11 cellular contexts compared by ENCODE assay signal in genomic region chr12:123995023-123995422, GRCh38. TPM values are rescaled to one million over a fixed set of nuclear protein-coding genes. Genes with fewer than 3 reads are reported as not detected.
A peak's percentile ranks its signal among the peaks of the same experiment; 100 is the strongest.
DNase-seq lines count a peak whose midpoint lies in the region; ATAC-seq and TF ChIP-seq lines count a peak whose summit lies in the region.
"Had no signal": no experiment of that assay in that cellular context is flagged by ENCODE, and none has a peak within 500 bp of the region (broad histone marks: within the 10 kb centered on the region; RNA-seq: fewer than 3 reads in every experiment).

No MANE protein-coding gene starts in this region.

- H3K9me3 Mint-ChIP-seq in naive thymus-derived CD4-positive, alpha-beta T cell, result no peaks in the 10 kb centered on the region

- peaks cover 30 to 71% (median 41%) of the 10 kb centered on the region in 7 donors for H3K4me1 Mint-ChIP-seq in naive thymus-derived CD4-positive, alpha-beta T cell

- H3K4me1 ChIP-seq in naive thymus-derived CD4-positive, alpha-beta T cell (ENCODE audit: control insufficient read depth in 2 of 2, insufficient read depth in 2 of 2, low read length in 2 of 2), result no peaks in the 10 kb centered on the region
- peaks cover 0 to 29% (median 11%) of the 10 kb centered on the region in 4 donors for H3K4me1 ChIP-seq in transverse colon

- peak; percentile 74 for ATAC-seq in HG02852 (IDR thresholded peaks at IDR 0.05; ENCODE audit: unreplicated experiment)
- ATAC-seq in naive thymus-derived CD4-positive, alpha-beta T cell, result peak; percentile 36
- no peak for ATAC-seq in GM21515 (IDR thresholded peaks at IDR 0.05; ENCODE audit: unreplicated experiment)

- no peaks in the 10 kb centered on the region for H3K27me3 Mint-ChIP-seq in naive thymus-derived CD4-positive, alpha-beta T cell

- TF ChIP-seq EP300 in transverse colon (IDR thresholded peaks at IDR 0.05; ENCODE audit: low read depth), result no peak

- in situ Hi-C loops in transverse colon (cut with MboI; ENCODE audit: low pct_ligation_motif_present in 1 of 4, low pct_unique_long_range_greater_than_20kb in 1 of 4, low sequenced_read_pairs in 3 of 4), result no loop called here

- intact Hi-C loops in naive thymus-derived CD4-positive, alpha-beta T cell (cut with micrococcal nuclease), result no loop called here
- intact Hi-C loops in transverse colon (cut with DNase I; ENCODE audit: low total_unique reads), result no loop called here

- CTCF ChIA-PET in naive thymus-derived CD4-positive, alpha-beta T cell (lab: Charles Lee), result interaction anchor here (0.6 to 2.9 kb wide), 2 partner anchors 11 to 833 kb away, joined by 3 to 9 read pairs; no protein-coding TSS in a partner anchor

- H3K4me3 Mint-ChIP-seq in naive thymus-derived CD4-positive, alpha-beta T cell, result no peak overlapping the region

- no peak for TF ChIP-seq POLR2A in transverse colon (IDR thresholded peaks at IDR 0.05)

- DNase-seq in EL, result peak; percentile 30
- peak; percentile 69 for DNase-seq in dermis blood vessel endothelial cell
- no peak for DNase-seq in naive thymus-derived CD4-positive, alpha-beta T cell
- no peak for DNase-seq in cortex of kidney (lab: John Stamatoyannopoulos, UW)
- DNase-seq in transverse colon, result no peak
- DNase-seq: DND-41, kidney, NCI-H1105, NCI-H748 treated with DMSO at 0.1 percent for 48 hours had no signal

- H3K9me3 ChIP-seq in naive thymus-derived CD4-positive, alpha-beta T cell (ENCODE audit: control insufficient read depth in 2 of 3, low read length in 3 of 3), result no peaks in the 10 kb centered on the region
- no peaks in the 10 kb centered on the region for H3K9me3 ChIP-seq in transverse colon

- 62 to 74% methylated on average over 3 of the region's 3 CpGs for WGBS in transverse colon (ENCODE audit: low coverage in 1 of 2), 2 donors

- peak overlapping the region in 2 of 9 donors; percentile 18 to 71 for H3K27ac Mint-ChIP-seq in naive thymus-derived CD4-positive, alpha-beta T cell

- no peak overlapping the region for H3K27ac ChIP-seq in naive thymus-derived CD4-positive, alpha-beta T cell (ENCODE audit: low read depth, low read length)
- no peak overlapping the region for H3K27ac ChIP-seq in transverse colon

- POLR2A ChIA-PET in naive thymus-derived CD4-positive, alpha-beta T cell (lab: Charles Lee), result no interaction called here

- peaks cover 4 to 32% (median 5%) of the 10 kb centered on the region in 3 experiments for H3K36me3 ChIP-seq in naive thymus-derived CD4-positive, alpha-beta T cell (ENCODE audit: control insufficient read depth in 2 of 3, insufficient read depth in 3 of 3, low read length in 3 of 3)
- peaks cover 0 to 3% (median 0%) of the 10 kb centered on the region in 4 donors for H3K36me3 ChIP-seq in transverse colon

- TF ChIP-seq CTCF in transverse colon (IDR thresholded peaks at IDR 0.05), result no peak

- H3K36me3 Mint-ChIP-seq in naive thymus-derived CD4-positive, alpha-beta T cell, result peaks cover 5 to 41% (median 10%) of the 10 kb centered on the region in 5 donors

- no peak overlapping the region for H3K4me3 ChIP-seq in naive thymus-derived CD4-positive, alpha-beta T cell (ENCODE audit: low read length)
- no peak overlapping the region for H3K4me3 ChIP-seq in transverse colon

- H3K27me3 ChIP-seq in naive thymus-derived CD4-positive, alpha-beta T cell (ENCODE audit: control insufficient read depth in 2 of 2, insufficient read depth in 2 of 2, low read length in 2 of 2), result no peaks in the 10 kb centered on the region
- H3K27me3 ChIP-seq in transverse colon, result no peaks in the 10 kb centered on the region

RNA-seq across cellular contexts. Expression of gene ZNF664, which starts 22.0 kb away (rescaled TPM):
- 51.1 and 68.9 TPM in 2 replicates for total RNA-seq in dermis blood vessel endothelial cell
- total RNA-seq in naive thymus-derived CD4-positive, alpha-beta T cell, result 10 to 100 TPM; 25.0 to 57.5 (median 45.8) TPM
- polyA plus RNA-seq in naive thymus-derived CD4-positive, alpha-beta T cell, result 10 to 100 TPM in 1 of 2 donors, 1 to 10 TPM in 1; 7.9 to 11.6 TPM
- 100 to 1,000 TPM in 2 of 4 donors, 10 to 100 TPM in 2; 84.4 to 144 (median 103) TPM for total RNA-seq in transverse colon

RNA-seq across cellular contexts. Expression of gene CCDC92, which starts 22.4 kb away (rescaled TPM):
- total RNA-seq in dermis blood vessel endothelial cell (8.8 and 10.4 TPM in 2 replicates), transverse colon (10 to 100 TPM; 14.8 to 48.8 (median 21.1) TPM)
- 10 to 100 TPM; 17.3 to 24.9 (median 23.0) TPM for total RNA-seq in naive thymus-derived CD4-positive, alpha-beta T cell
- 10 to 100 TPM; 19.0 to 34.4 TPM for polyA plus RNA-seq in naive thymus-derived CD4-positive, alpha-beta T cell

Comparison
In these comparisons a context has a peak if more than half of its experiments do, and no peak if none do; other contexts are left out.
1. DNase-seq: peak in EL (single experiment) and dermis blood vessel endothelial cell (single experiment); none in naive thymus-derived CD4-positive, alpha-beta T cell (0 of 9), cortex of kidney (single experiment) and transverse colon (single experiment).